8 cellular contexts compared by ENCODE assay signal in the genomic region with DNA sequence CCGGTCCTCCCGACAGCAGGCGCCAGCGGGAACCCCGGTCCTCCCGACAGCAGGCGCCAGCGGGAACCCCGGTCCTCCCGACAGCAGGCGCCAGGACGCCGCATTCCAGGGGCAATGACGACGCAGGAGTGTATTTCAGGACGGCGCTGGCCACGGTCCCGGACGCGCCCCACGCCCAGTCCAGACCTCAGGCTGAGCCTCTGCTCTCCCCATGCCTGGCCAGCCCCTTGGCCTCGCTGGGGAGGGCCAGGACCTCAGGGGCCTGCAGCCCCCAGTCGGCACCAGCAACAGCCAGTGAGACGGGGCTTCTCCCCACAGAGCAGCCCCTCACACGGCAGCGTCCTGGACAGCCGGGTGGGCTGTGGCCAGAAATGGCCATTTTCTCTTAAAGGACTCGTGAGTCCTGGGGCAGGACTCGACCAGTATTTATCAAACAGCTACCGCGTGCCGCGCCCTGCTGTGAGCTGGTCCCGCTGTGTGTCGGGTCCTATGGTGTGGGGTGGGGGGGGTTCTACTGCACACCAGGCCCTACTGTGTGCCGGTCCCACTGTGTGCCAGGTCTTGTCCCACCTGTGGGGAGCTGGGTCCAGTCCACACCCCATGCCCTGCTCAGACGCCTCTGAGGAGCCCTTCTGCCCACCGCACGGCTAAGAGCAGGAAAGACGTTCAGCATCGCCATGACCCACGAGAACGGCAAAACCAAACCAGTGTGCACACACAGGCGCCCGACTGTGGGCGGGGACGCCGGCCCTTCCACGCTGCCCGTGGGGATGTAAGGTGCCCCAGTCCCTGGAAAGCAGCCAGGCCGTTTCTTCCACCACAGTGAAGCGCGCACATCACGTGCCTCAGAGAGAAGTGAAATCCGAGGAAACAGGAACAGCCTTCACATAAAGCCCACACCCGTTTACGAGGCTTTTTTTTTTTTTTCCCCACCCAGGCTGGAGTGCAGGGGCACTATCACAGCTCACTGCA. TPM values are rescaled to one million over a fixed set of nuclear protein-coding genes. Genes with fewer than 3 reads are reported as not detected.
DNase-seq lines count a peak whose midpoint lies in the region; ATAC-seq lines count a peak whose summit lies in the region.

No MANE protein-coding gene starts in this region.

- H3K27me3 ChIP-seq in HUES64 (ENCODE audit: insufficient read depth, low read length) (peaks cover 34% of the 10 kb centered on the region), adipocyte (replicated peaks; ENCODE audit: control insufficient read depth, insufficient read depth, low read length) (no peaks in the 10 kb centered on the region), iPS DF 6.9 (ENCODE audit: control insufficient read depth, insufficient read depth, low read length) (no peaks in the 10 kb centered on the region)

- peak overlapping the region; percentile 43 to 53 for H3K4me3 Mint-ChIP-seq in stimulated activated naive B cell treated with anti-CD40 and anti-IgM and Interleukin-4, amounts not matched to agents 10 μg/mL and 1 μg/mL and 100 μg/mL, for 72 hours

- H3K36me3 ChIP-seq in HUES64 (ENCODE audit: insufficient read depth, low read length) (no peaks in the 10 kb centered on the region), adipocyte (ENCODE audit: control insufficient read depth, insufficient read depth, low read length, severe bottlenecking) (no peaks in the 10 kb centered on the region), iPS DF 6.9 (ENCODE audit: control insufficient read depth, insufficient read depth, low read length) (no peaks in the 10 kb centered on the region)

- 56% methylated on average over 56 of the region's 58 CpGs for WGBS in HUES64
- no CpG with 5 or more reads among the region's 58 CpGs for WGBS in iPS DF 6.9 (ENCODE audit: insufficient coverage, insufficient read length)

- H3K36me3 Mint-ChIP-seq in stimulated activated naive B cell treated with anti-CD40 and anti-IgM and Interleukin-4, amounts not matched to agents 10 μg/mL and 1 μg/mL and 100 μg/mL, for 72 hours: peaks cover 0 to 8% of the 10 kb centered on the region in 2 donors

- no peaks in the 10 kb centered on the region for H3K27me3 Mint-ChIP-seq in stimulated activated naive B cell treated with anti-CD40 and anti-IgM and Interleukin-4, amounts not matched to agents 10 μg/mL and 1 μg/mL and 100 μg/mL, for 72 hours

- no peaks in the 10 kb centered on the region for H3K9me3 Mint-ChIP-seq in stimulated activated naive B cell treated with anti-CD40 and anti-IgM and Interleukin-4, amounts not matched to agents 10 μg/mL and 1 μg/mL and 100 μg/mL, for 72 hours

- H3K4me1 Mint-ChIP-seq in stimulated activated naive B cell treated with anti-CD40 and anti-IgM and Interleukin-4, amounts not matched to agents 10 μg/mL and 1 μg/mL and 100 μg/mL, for 72 hours: peaks cover 15% of the 10 kb centered on the region in 2 donors

- H3K4me3 ChIP-seq in HUES64 (ENCODE audit: low read length): peak overlapping the region; percentile 33
- peak overlapping the region; percentile 37 for H3K4me3 ChIP-seq in adipocyte (ENCODE audit: low read length)
- H3K4me3 ChIP-seq in iPS DF 6.9 (ENCODE audit: low read length): peak overlapping the region; percentile 6; the same call in 1 of the 2 replicates

- ATAC-seq in stimulated activated naive B cell treated with anti-CD40 and anti-IgM and Interleukin-4, amounts not matched to agents 10 μg/mL and 1 μg/mL and 100 μg/mL, for 72 hours (replicated peaks): peak; percentile 61 to 64

- H3K27ac Mint-ChIP-seq in stimulated activated naive B cell treated with anti-CD40 and anti-IgM and Interleukin-4, amounts not matched to agents 10 μg/mL and 1 μg/mL and 100 μg/mL, for 72 hours: peak overlapping the region; percentile 88

- H3K27ac ChIP-seq in HUES64 (ENCODE audit: low read depth, low read length) (no peak overlapping the region), iPS DF 6.9 (ENCODE audit: low read length) (no peak overlapping the region)

- H3K9me3 ChIP-seq in HUES64 (ENCODE audit: insufficient read depth, low read depth, low read length): no peaks in the 10 kb centered on the region
- H3K9me3 ChIP-seq in adipocyte (ENCODE audit: control insufficient read depth, low read length): no peaks in the 10 kb centered on the region
- no peaks in the 10 kb centered on the region for H3K9me3 ChIP-seq in iPS DF 6.9 (ENCODE audit: control insufficient read depth, insufficient read depth, low read length)

- H3K4me1 ChIP-seq in HUES64 (ENCODE audit: insufficient read depth, low read length) (no peaks in the 10 kb centered on the region), adipocyte (ENCODE audit: control insufficient read depth, insufficient read depth, low read length) (peaks cover 13% of the 10 kb centered on the region), iPS DF 6.9 (ENCODE audit: control insufficient read depth, insufficient read depth, low read length) (peaks cover 3% of the 10 kb centered on the region)

- peak; percentile 91 for DNase-seq in AG20443 (ENCODE audit: low spot score)
- peak; percentile 54 for DNase-seq in adipocyte (ENCODE audit: low read depth)
- no peak for DNase-seq in iPS DF 6.9 (ENCODE audit: low read depth, low spot score)
- DNase-seq in stimulated activated naive B cell treated with anti-CD40 and anti-IgM and Interleukin-4, amounts not matched to agents 10 μg/mL and 1 μg/mL and 100 μg/mL, for 72 hours: peak; percentile 69
- no peak for DNase-seq in NCI-H526 (lab: John Stamatoyannopoulos, UW)
- DNase-seq in mesenteric fat pad (ENCODE audit: low spot score): no peak
- no peak for DNase-seq in KG1 (lab: John Stamatoyannopoulos, UW)

- H3K9ac ChIP-seq in HUES64 (ENCODE audit: low read depth, low read length) (no peak overlapping the region), adipocyte (ENCODE audit: low read length) (no peak overlapping the region)

RNA-seq across cellular contexts. Expression of gene GET4, which starts 33.3 kb away (rescaled TPM):
- polyA plus RNA-seq in HUES64 (2013, experiment 1 of 2): 46.5 TPM
- polyA plus RNA-seq in HUES64 (2013, experiment 2 of 2): 44.1 TPM
- 29.8 TPM for total RNA-seq in mesenteric fat pad

RNA-seq across cellular contexts. Expression of gene ADAP1, which starts 44.8 kb away (rescaled TPM):
- polyA plus RNA-seq in HUES64 (2013, experiment 1 of 2): 1.7 TPM
- polyA plus RNA-seq in HUES64 (2013, experiment 2 of 2): 1.6 TPM
- total RNA-seq in mesenteric fat pad: 19.2 TPM

Comparison
In these comparisons a context has a peak if more than half of its experiments do, and no peak if none do; other contexts are left out.
1. DNase-seq: peak in AG20443 (single experiment), adipocyte (single experiment) and stimulated activated naive B cell treated with anti-CD40 and anti-IgM and Interleukin-4, amounts not matched to agents 10 μg/mL and 1 μg/mL and 100 μg/mL, for 72 hours (single experiment); none in iPS DF 6.9 (single experiment), NCI-H526 (0 of 2), mesenteric fat pad (single experiment) and KG1 (single experiment).
2. Peak in every context shown above with its lines, with median percentiles within 50 percentile points of each other: H3K4me3 ChIP-seq.